ENCODE assay signal across 1 cellular context in the genomic region with DNA sequence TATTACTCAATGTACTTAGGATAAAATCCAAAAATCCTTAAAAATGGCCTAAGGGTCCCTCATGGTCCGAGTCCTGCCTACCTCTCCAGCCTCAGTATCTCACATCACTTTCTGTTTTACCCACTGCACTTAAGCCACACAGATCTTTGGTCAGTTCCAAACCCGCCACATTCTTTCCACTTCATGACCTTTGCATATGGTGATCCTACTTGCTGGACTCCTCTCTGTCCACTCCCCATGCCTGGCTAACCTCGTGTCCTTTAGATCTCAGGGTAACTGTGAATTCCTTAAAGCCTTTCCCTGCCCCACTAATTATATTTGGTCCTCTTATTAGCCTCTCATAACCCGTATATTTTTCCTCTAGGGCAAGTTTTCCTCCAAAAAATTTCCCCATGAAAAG.
TF ChIP-seq lines count a peak whose summit lies in the region.

No MANE protein-coding gene starts in this region.

TF ChIP-seq in GM12878, 131 proteins besides CTCF, POLR2A, EP300 and RAD21 (continued from another document):
- TF ChIP-seq, protein P1, sequence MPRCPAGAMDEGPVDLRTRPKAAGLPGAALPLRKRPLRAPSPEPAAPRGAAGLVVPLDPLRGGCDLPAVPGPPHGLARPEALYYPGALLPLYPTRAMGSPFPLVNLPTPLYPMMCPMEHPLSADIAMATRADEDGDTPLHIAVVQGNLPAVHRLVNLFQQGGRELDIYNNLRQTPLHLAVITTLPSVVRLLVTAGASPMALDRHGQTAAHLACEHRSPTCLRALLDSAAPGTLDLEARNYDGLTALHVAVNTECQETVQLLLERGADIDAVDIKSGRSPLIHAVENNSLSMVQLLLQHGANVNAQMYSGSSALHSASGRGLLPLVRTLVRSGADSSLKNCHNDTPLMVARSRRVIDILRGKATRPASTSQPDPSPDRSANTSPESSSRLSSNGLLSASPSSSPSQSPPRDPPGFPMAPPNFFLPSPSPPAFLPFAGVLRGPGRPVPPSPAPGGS (IDR thresholded peaks at IDR 0.05; ENCODE audit: borderline replicate concordance, insufficient read depth, low read depth, low read length, poor library complexity, severe bottlenecking), result no peak
- TF ChIP-seq EGR1 (IDR thresholded peaks at IDR 0.05; ENCODE audit: borderline replicate concordance in 1 of 2, low read depth in 2 of 2, low read length in 2 of 2), result no peak
- TF ChIP-seq CEBPB (IDR thresholded peaks at IDR 0.05; ENCODE audit: borderline replicate concordance in 1 of 2, low read depth in 2 of 2, low read length in 2 of 2), result no peak
- no peak for TF ChIP-seq BRCA1 (IDR thresholded peaks at IDR 0.05; ENCODE audit: low read depth, low read length)
- TF ChIP-seq, protein P2, sequence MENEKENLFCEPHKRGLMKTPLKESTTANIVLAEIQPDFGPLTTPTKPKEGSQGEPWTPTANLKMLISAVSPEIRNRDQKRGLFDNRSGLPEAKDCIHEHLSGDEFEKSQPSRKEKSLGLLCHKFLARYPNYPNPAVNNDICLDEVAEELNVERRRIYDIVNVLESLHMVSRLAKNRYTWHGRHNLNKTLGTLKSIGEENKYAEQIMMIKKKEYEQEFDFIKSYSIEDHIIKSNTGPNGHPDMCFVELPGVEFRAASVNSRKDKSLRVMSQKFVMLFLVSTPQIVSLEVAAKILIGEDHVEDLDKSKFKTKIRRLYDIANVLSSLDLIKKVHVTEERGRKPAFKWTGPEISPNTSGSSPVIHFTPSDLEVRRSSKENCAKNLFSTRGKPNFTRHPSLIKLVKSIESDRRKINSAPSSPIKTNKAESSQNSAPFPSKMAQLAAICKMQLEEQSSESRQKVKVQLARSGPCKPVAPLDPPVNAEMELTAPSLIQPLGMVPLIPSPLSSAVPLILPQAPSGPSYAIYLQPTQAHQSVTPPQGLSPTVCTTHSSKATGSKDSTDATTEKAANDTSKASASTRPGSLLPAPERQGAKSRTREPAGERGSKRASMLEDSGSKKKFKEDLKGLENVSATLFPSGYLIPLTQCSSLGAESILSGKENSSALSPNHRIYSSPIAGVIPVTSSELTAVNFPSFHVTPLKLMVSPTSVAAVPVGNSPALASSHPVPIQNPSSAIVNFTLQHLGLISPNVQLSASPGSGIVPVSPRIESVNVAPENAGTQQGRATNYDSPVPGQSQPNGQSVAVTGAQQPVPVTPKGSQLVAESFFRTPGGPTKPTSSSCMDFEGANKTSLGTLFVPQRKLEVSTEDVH (IDR thresholded peaks at IDR 0.05; ENCODE audit: low read depth, partially characterized antibody), result no peak
- TF ChIP-seq, protein P3, sequence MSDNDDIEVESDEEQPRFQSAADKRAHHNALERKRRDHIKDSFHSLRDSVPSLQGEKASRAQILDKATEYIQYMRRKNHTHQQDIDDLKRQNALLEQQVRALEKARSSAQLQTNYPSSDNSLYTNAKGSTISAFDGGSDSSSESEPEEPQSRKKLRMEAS (IDR thresholded peaks at IDR 0.05; ENCODE audit: low read depth, low read length), result no peak
- TF ChIP-seq IKZF2 (IDR thresholded peaks at IDR 0.05), result no peak
- TF ChIP-seq RCOR1 (conservative IDR thresholded peaks at IDR 0.05; ENCODE audit: low read depth, low read length), result no peak
